ENCODE assay signal across 8 cellular contexts in genomic region chr6:105810105-105810921, GRCh38.
DNase-seq lines count a peak whose midpoint lies in the region; ATAC-seq and TF ChIP-seq lines count a peak whose summit lies in the region.

No MANE protein-coding gene starts in this region.

- H3K27me3 Mint-ChIP-seq in chondrocyte (ENCODE audit: low read depth): no peaks in the 10 kb centered on the region

- peaks cover 5% of the 10 kb centered on the region for H3K9me3 Mint-ChIP-seq in chondrocyte (ENCODE audit: low read depth)

- peak; percentile 57 for DNase-seq in stimulated activated naive CD4-positive, alpha-beta T cell treated with Interleukin-2 at 50 U/mL for 16 hours (lab: John Stamatoyannopoulos, UW)
- no peak for DNase-seq in stimulated activated naive CD4-positive, alpha-beta T cell (lab: John Stamatoyannopoulos, UW)
- DNase-seq in chondrocyte (ENCODE audit: low spot score): no peak
- DNase-seq in omental fat pad (ENCODE audit: low spot score): no peak
- DNase-seq in germinal center (ENCODE audit: low spot score): no peak

- ATAC-seq in HG03432 (IDR thresholded peaks at IDR 0.05; ENCODE audit: unreplicated experiment) (peak; percentile 85), SK-N-SH treated with all-trans-retinoic acid at 6 μM for 48 hours (peak; percentile 94), omental fat pad (ENCODE audit: low FRiP score) (peak; percentile 63), GM21825 (IDR thresholded peaks at IDR 0.05; ENCODE audit: unreplicated experiment) (no peak)

- H3K4me3 Mint-ChIP-seq in chondrocyte (ENCODE audit: unreplicated experiment): no peak overlapping the region

- H3K36me3 Mint-ChIP-seq in chondrocyte (ENCODE audit: low read depth): no peaks in the 10 kb centered on the region

- H3K4me1 Mint-ChIP-seq in chondrocyte (ENCODE audit: low read depth): peaks cover 18% of the 10 kb centered on the region

- TF ChIP-seq CTCF in chondrocyte (IDR thresholded peaks at IDR 0.05) (no peak), omental fat pad (IDR thresholded peaks at IDR 0.05) (no peak)

- H3K27ac Mint-ChIP-seq in chondrocyte (ENCODE audit: unreplicated experiment): peak overlapping the region; percentile 67

TF ChIP-seq in SK-N-SH treated with all-trans-retinoic acid at 6 μM for 48 hours, 23 proteins besides CTCF, POLR2A, EP300 and RAD21:
- TF ChIP-seq ZFP30 (CRISPR knock-in tag; IDR thresholded peaks at IDR 0.05) (no peak), ARNTL (CRISPR knock-in tag; IDR thresholded peaks at IDR 0.05; ENCODE audit: borderline replicate concordance, low read depth) (no peak), ZFP3 (CRISPR knock-in tag; IDR thresholded peaks at IDR 0.05) (no peak), GLIS3 (CRISPR knock-in tag; IDR thresholded peaks at IDR 0.05) (no peak), CREB5 (CRISPR knock-in tag; IDR thresholded peaks at IDR 0.05; ENCODE audit: low read depth) (no peak), SNAI2 (CRISPR knock-in tag; IDR thresholded peaks at IDR 0.05) (no peak), CSDC2 (CRISPR knock-in tag; IDR thresholded peaks at IDR 0.05) (no peak), ZNF8 (CRISPR knock-in tag; IDR thresholded peaks at IDR 0.05) (no peak)
